1 cellular context compared by ENCODE assay signal in the genomic region with DNA sequence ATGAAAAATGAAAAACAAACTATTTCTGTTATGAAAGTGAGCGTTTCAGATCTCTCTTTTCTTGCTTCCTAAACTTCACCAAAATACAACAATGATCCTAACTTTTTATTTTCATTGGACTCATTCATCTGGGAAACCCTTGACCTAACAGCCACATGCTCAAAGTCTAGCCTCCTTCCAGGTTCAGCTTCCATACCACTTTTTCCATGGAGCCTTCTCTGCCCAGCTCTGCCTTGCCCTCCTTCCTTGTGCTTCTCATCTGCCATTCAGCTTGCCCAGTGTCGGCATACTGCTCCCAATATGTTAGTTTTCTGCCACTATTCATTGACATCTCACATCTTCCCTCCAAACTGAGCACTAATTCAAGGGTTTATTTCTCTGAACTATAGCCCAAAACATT.
TF ChIP-seq lines count a peak whose summit lies in the region.

No MANE protein-coding gene starts in this region.

TF ChIP-seq in IMR-90, 13 proteins besides CTCF, POLR2A, EP300 and RAD21 (continued from another document):
- TF ChIP-seq BHLHE40 (IDR thresholded peaks at IDR 0.05; ENCODE audit: low read depth, low read length), result no peak
- no peak for TF ChIP-seq RCOR1 (IDR thresholded peaks at IDR 0.05; ENCODE audit: insufficient replicate concordance, low read length)
- TF ChIP-seq RFX5 (IDR thresholded peaks at IDR 0.05; ENCODE audit: low read depth, low read length), result no peak
- no peak for TF ChIP-seq CHD1 (IDR thresholded peaks at IDR 0.05; ENCODE audit: low read depth, low read length)
TF ChIP-seq in IMR-90: peak in this region for 0.
